8 cellular contexts compared by ENCODE assay signal in the genomic region with DNA sequence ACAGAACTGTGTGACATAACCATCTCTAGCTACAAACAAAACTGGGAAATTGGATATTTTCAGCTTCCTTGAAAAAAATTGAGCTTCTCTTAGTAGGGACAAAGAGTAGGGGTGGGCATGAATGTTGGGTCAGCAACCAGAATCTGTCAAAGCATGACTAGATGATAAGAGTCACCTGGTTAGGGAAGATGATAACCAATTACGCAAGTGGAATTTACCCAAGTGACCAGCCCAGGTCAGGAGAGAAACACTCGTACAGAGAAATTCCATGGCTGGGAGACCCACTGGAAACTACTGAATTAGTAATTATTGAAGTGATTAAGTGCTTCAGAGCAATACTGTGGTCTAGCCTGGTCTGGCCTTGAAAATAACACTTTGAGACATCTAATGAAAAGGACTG.
"Had no signal": no experiment of that assay in that cellular context is flagged by ENCODE, and none has a peak within 500 bp of the region (broad histone marks: within the 10 kb centered on the region; RNA-seq: fewer than 3 reads in every experiment).

No MANE protein-coding gene starts in this region.

- FAIRE-seq: G401.6, GM12878, GM12891, GM12892, GM18507, GM19239 had no signal

- H3K4me3 ChIP-seq: GM12878 had no signal

- ATAC-seq: GM12878 had no signal

- DNase-seq: GDM1, GF-D8 had no signal
